In the genomic region with DNA sequence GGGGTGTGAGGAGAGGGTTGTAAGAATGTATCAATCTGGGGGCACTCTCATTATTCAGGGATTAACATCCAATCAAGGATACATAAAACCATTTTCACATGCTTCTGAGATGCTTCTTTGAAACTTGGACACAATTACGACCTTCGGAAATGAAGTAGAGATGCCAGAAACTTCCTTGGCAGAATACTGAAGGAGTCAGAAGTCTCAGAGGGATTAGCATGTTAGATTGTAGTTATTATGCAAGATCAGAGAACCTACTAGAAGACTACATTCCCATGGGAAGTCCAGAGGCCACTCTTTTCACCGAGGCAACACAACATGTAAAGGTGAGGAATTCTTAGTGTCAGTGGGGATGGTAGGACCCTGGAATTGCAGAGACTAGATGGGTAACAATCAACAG, we compare ENCODE assay signal across 21 cellular contexts. TPM values are rescaled to one million over a fixed set of nuclear protein-coding genes. Genes with fewer than 3 reads are reported as not detected.
A peak's percentile ranks its signal among the peaks of the same experiment; 100 is the strongest.
DNase-seq lines count a peak whose midpoint lies in the region; ATAC-seq and TF ChIP-seq lines count a peak whose summit lies in the region.
"Had no signal": no experiment of that assay in that cellular context is flagged by ENCODE, and none has a peak within 500 bp of the region (broad histone marks: within the 10 kb centered on the region; RNA-seq: fewer than 3 reads in every experiment).

No MANE protein-coding gene starts in this region.

- intact Hi-C loops in naive thymus-derived CD4-positive, alpha-beta T cell (cut with micrococcal nuclease), result no loop called here

- no peak overlapping the region for H3K4me3 ChIP-seq in fibroblast of the aortic adventitia (ENCODE audit: low read depth, low read length)
- no peak overlapping the region for H3K4me3 ChIP-seq in naive thymus-derived CD4-positive, alpha-beta T cell (ENCODE audit: low read length)

- CTCF ChIA-PET in naive thymus-derived CD4-positive, alpha-beta T cell (lab: Charles Lee), result no interaction called here

- no peak for TF ChIP-seq CTCF in fibroblast of the aortic adventitia (IDR thresholded peaks at IDR 0.05; ENCODE audit: insufficient read depth, low read length)
- TF ChIP-seq CTCF in osteocyte (IDR thresholded peaks at IDR 0.05), result no peak

- H3K27ac ChIP-seq in naive thymus-derived CD4-positive, alpha-beta T cell (ENCODE audit: low read depth, low read length), result no peak overlapping the region
- H3K27ac ChIP-seq: C4-2B, HL-60 had no signal

- DNase-seq in amniotic epithelial cell (ENCODE audit: low read depth) (peak; percentile 33), fibroblast of gingiva (ENCODE audit: low read depth) (peak; percentile 52), fibroblast of the aortic adventitia (ENCODE audit: low read depth) (peak; percentile 87), osteocyte (ENCODE audit: extremely low spot score, unreplicated experiment) (peak; percentile 10), DMS114 treated with DMSO at 0.1 percent for 48 hours (lab: John Stamatoyannopoulos, UW; ENCODE audit: unreplicated experiment) (no peak)
- DNase-seq in naive thymus-derived CD4-positive, alpha-beta T cell, result no peak
- DNase-seq: ACHN; AML-193; Caco-2; CD4-positive, alpha-beta T cell; DMS153; DMS79; GDM1; GOT3; H7; HFFc6 had no signal

- H3K4me3 Mint-ChIP-seq in osteocyte (ENCODE audit: unreplicated experiment), result no peak overlapping the region
- H3K4me3 Mint-ChIP-seq in naive thymus-derived CD4-positive, alpha-beta T cell, result no peak overlapping the region
- H3K4me3 Mint-ChIP-seq: CD4-positive, alpha-beta T cell; HFFc6 had no signal

- no peaks in the 10 kb centered on the region for H3K36me3 ChIP-seq in naive thymus-derived CD4-positive, alpha-beta T cell (ENCODE audit: control insufficient read depth in 2 of 3, insufficient read depth in 3 of 3, low read length in 3 of 3)

- no peak overlapping the region for H3K27ac Mint-ChIP-seq in osteocyte (ENCODE audit: unreplicated experiment)
- no peak overlapping the region for H3K27ac Mint-ChIP-seq in naive thymus-derived CD4-positive, alpha-beta T cell
- H3K27ac Mint-ChIP-seq: CD4-positive, alpha-beta T cell; HFFc6 had no signal

- no peaks in the 10 kb centered on the region for H3K9me3 ChIP-seq in naive thymus-derived CD4-positive, alpha-beta T cell (ENCODE audit: control insufficient read depth in 2 of 3, low read length in 3 of 3)
- H3K9me3 ChIP-seq: Caco-2 had no signal

- no peaks in the 10 kb centered on the region for H3K9me3 Mint-ChIP-seq in osteocyte (ENCODE audit: unreplicated experiment)
- H3K9me3 Mint-ChIP-seq in naive thymus-derived CD4-positive, alpha-beta T cell, result peaks cover 0 to 2% (median 0%) of the 10 kb centered on the region in 11 donors
- H3K9me3 Mint-ChIP-seq: CD4-positive, alpha-beta T cell; HFFc6 had no signal

- no peaks in the 10 kb centered on the region for H3K36me3 Mint-ChIP-seq in osteocyte (ENCODE audit: unreplicated experiment)
- peaks cover 0 to 1% (median 0%) of the 10 kb centered on the region in 5 donors for H3K36me3 Mint-ChIP-seq in naive thymus-derived CD4-positive, alpha-beta T cell

- H3K4me1 ChIP-seq in naive thymus-derived CD4-positive, alpha-beta T cell (ENCODE audit: control insufficient read depth in 2 of 2, insufficient read depth in 2 of 2, low read length in 2 of 2), result no peaks in the 10 kb centered on the region

- POLR2A ChIA-PET in naive thymus-derived CD4-positive, alpha-beta T cell (lab: Charles Lee), result no interaction called here

- no peak for ATAC-seq in GM19395 (IDR thresholded peaks at IDR 0.05; ENCODE audit: unreplicated experiment)
- ATAC-seq in naive thymus-derived CD4-positive, alpha-beta T cell, result no peak
- ATAC-seq: HCT116 had no signal

- H3K27me3 ChIP-seq in naive thymus-derived CD4-positive, alpha-beta T cell (ENCODE audit: control insufficient read depth in 2 of 2, insufficient read depth in 2 of 2, low read length in 2 of 2), result no peaks in the 10 kb centered on the region

- no peaks in the 10 kb centered on the region for H3K27me3 Mint-ChIP-seq in osteocyte (ENCODE audit: unreplicated experiment)
- H3K27me3 Mint-ChIP-seq in naive thymus-derived CD4-positive, alpha-beta T cell, result peaks cover 0 to 25% (median 16%) of the 10 kb centered on the region in 5 donors

- H3K4me1 Mint-ChIP-seq in osteocyte (ENCODE audit: unreplicated experiment), result peaks cover 11% of the 10 kb centered on the region
- H3K4me1 Mint-ChIP-seq in naive thymus-derived CD4-positive, alpha-beta T cell, result peaks cover 0 to 11% (median 3%) of the 10 kb centered on the region in 7 donors

RNA-seq across cellular contexts. Expression of gene SLC22A4, which starts 5.1 kb away (rescaled TPM):
- total RNA-seq in fibroblast of the aortic adventitia (ENCODE audit: low replicate concordance) (3.4 and 5.7 TPM in 2 replicates), osteocyte (1.4 and 2.5 TPM in 2 replicates)
- 1 to 10 TPM in 2 of 5 experiments, under 1 TPM in 1, not detected in 2; 0.29 to 7.5 (median 1.1) TPM for total RNA-seq in naive thymus-derived CD4-positive, alpha-beta T cell
- polyA plus RNA-seq in naive thymus-derived CD4-positive, alpha-beta T cell, result not detected

RNA-seq across cellular contexts. Expression of gene PDLIM4, which starts 31.6 kb away (rescaled TPM):
- 37.3 and 41.8 TPM in 2 replicates for total RNA-seq in fibroblast of the aortic adventitia (ENCODE audit: low replicate concordance)
- 42.7 and 47.8 TPM in 2 replicates for total RNA-seq in osteocyte
- total RNA-seq in naive thymus-derived CD4-positive, alpha-beta T cell, result under 1 TPM in 1 of 5 experiments, not detected in 4; 0.99 TPM
- not detected for polyA plus RNA-seq in naive thymus-derived CD4-positive, alpha-beta T cell
- total RNA-seq: Caco-2; CD4-positive, alpha-beta T cell; HT1080 had no signal

Comparison
In these comparisons a context has a peak if more than half of its experiments do, and no peak if none do; other contexts are left out.
1. DNase-seq: peak in amniotic epithelial cell (single experiment), fibroblast of gingiva (single experiment), fibroblast of the aortic adventitia (single experiment) and osteocyte (single experiment); none in DMS114 treated with DMSO at 0.1 percent for 48 hours (single experiment) and naive thymus-derived CD4-positive, alpha-beta T cell (0 of 9).
2. RNA of gene PDLIM4, which starts 31.6 kb away (total RNA-seq): 42.7 to 47.8 TPM in osteocyte and 37.3 to 41.8 TPM in fibroblast of the aortic adventitia; 0.99 TPM in naive thymus-derived CD4-positive, alpha-beta T cell; every median in the first group is over 10 times any median in the second.